In the genomic region with DNA sequence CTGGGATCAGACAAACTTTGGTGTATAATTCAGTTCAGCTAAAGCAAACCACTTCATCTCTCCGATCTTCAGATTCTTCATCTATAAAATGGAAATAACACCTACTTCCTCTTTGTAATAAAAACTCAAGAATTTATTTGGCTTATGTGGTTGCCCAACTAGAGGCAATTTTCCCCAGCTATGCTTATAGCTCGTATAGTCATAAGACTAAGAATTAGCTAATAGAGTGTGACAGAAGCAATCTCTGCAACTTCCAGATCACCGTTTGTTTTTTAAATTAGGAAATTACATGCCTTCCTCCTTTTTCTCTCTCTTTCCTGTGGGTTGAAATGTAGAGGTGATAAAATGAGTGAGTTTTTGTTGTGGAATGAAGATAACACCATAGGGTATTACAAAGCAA, we compare ENCODE assay signal across 19 cellular contexts. TPM values are rescaled to one million over a fixed set of nuclear protein-coding genes. Genes with fewer than 3 reads are reported as not detected.
DNase-seq lines count a peak whose midpoint lies in the region; ATAC-seq, FAIRE-seq and TF ChIP-seq lines count a peak whose summit lies in the region.
"Had no signal": no experiment of that assay in that cellular context is flagged by ENCODE, and none has a peak within 500 bp of the region (broad histone marks: within the 10 kb centered on the region; RNA-seq: fewer than 3 reads in every experiment).

No MANE protein-coding gene starts in this region.

- H2AFZ ChIP-seq in GM23248 (no peak overlapping the region), trophoblast cell (ENCODE audit: insufficient read depth, low read length, poor library complexity) (no peak overlapping the region)

- H3K9ac ChIP-seq in GM23248 (no peak overlapping the region), trophoblast cell (ENCODE audit: low read length) (no peak overlapping the region)

- no peaks in the 10 kb centered on the region for H3K79me2 ChIP-seq in GM23248 (ENCODE audit: insufficient read depth)
- no peaks in the 10 kb centered on the region for H3K79me2 ChIP-seq in trophoblast cell (ENCODE audit: control insufficient read depth, insufficient read depth, low read length, poor library complexity)

- 24 to 27% methylated on average over 3 of the region's 3 CpGs for WGBS in GM23248 (ENCODE audit: low coverage in 1 of 2, low lambda C conversion rate in 2 of 2, missing lambda C conversion rate in 2 of 2), 2 experiments
- WGBS in trophoblast cell (ENCODE audit: extremely low coverage, insufficient coverage, insufficient read length): no CpG with 5 or more reads among the region's 3 CpGs

- no peaks in the 10 kb centered on the region for H3K27me3 ChIP-seq in GM23248 (replicated peaks; ENCODE audit: insufficient read depth)
- no peaks in the 10 kb centered on the region for H3K27me3 ChIP-seq in Peyer's patch
- H3K27me3 ChIP-seq in trophoblast cell (ENCODE audit: insufficient read depth, low read length): no peaks in the 10 kb centered on the region

- peak; percentile 50 for DNase-seq in GM23248
- peak; percentile 54 for DNase-seq in MV-4-11 (lab: John Stamatoyannopoulos, UW)
- DNase-seq in Peyer's patch: no peak
- peak; percentile 14 to 78 for DNase-seq in trophoblast cell
- no peak for DNase-seq in HTR-8/SVneo (ENCODE audit: insufficient read length, low spot score)
- no peak for DNase-seq in T-helper 9 cell
- DNase-seq: DMS 273 treated with DMSO at 0.1 percent for 48 hours, KG1, NCI-H1417, NCI-H1930, NCI-H2171, NCI-H510A, NCI-H82, T-cell had no signal

- H3K9me3 ChIP-seq in GM23248 (ENCODE audit: low read depth) (peaks cover 3% of the 10 kb centered on the region), Peyer's patch (peaks cover 0 to 3% (median 0%) of the 10 kb centered on the region in 4 donors), trophoblast cell (ENCODE audit: insufficient read depth, low read depth, low read length) (peaks cover 2% of the 10 kb centered on the region)

- no peak overlapping the region for H2BK12ac ChIP-seq in trophoblast cell (ENCODE audit: low read length)

- no peak overlapping the region for H3K23ac ChIP-seq in trophoblast cell (ENCODE audit: low read length)

- no peak for TF ChIP-seq POLR2A in Peyer's patch (IDR thresholded peaks at IDR 0.05)

- 0 out of 2 replicates have a peak, but pooled peaks cover 6% of the 10 kb centered on the region for H3F3A ChIP-seq in GM23248 (ENCODE audit: insufficient read depth)

- no peaks in the 10 kb centered on the region for H3K9me2 ChIP-seq in GM23248 (ENCODE audit: insufficient read depth)

- no peak overlapping the region for H3K4ac ChIP-seq in trophoblast cell (ENCODE audit: low read depth, low read length)

- no peaks in the 10 kb centered on the region for H3K79me1 ChIP-seq in trophoblast cell (ENCODE audit: low read length)

- H3K4me3 ChIP-seq in GM23248: no peak overlapping the region
- no peak overlapping the region for H3K4me3 ChIP-seq in Peyer's patch
- no peak overlapping the region for H3K4me3 ChIP-seq in trophoblast cell (ENCODE audit: low read depth, low read length)

- no peak overlapping the region for H4K12ac ChIP-seq in trophoblast cell (ENCODE audit: low read depth, low read length)

- H4K20me1 ChIP-seq in GM23248 (ENCODE audit: insufficient read depth): no peaks in the 10 kb centered on the region

- no peak overlapping the region for H4K91ac ChIP-seq in trophoblast cell (ENCODE audit: low read depth, low read length)

- FAIRE-seq in HTR-8/SVneo (lab: Jason Lieb, UNC): no peak

- TF ChIP-seq CTCF in Peyer's patch (IDR thresholded peaks at IDR 0.05): no peak

- no peak overlapping the region for H4K8ac ChIP-seq in trophoblast cell (ENCODE audit: low read depth, low read length)

- no peak for ATAC-seq in HG02642 (IDR thresholded peaks at IDR 0.05; ENCODE audit: poor library complexity, unreplicated experiment)
- ATAC-seq: HCT116, T-cell had no signal

- H3K4me2 ChIP-seq in GM23248 (ENCODE audit: unreplicated experiment) (no peak overlapping the region), trophoblast cell (ENCODE audit: low read length) (no peak overlapping the region)

- no peak overlapping the region for H3K27ac ChIP-seq in GM23248
- peak overlapping the region in 3 of 4 donors; percentile 2 to 82 (median 67) for H3K27ac ChIP-seq in Peyer's patch
- H3K27ac ChIP-seq in trophoblast cell (ENCODE audit: low read depth, low read length): no peak overlapping the region

- H3K4me1 ChIP-seq in GM23248 (ENCODE audit: insufficient read depth) (peaks cover 16% of the 10 kb centered on the region), Peyer's patch (peaks cover 0 to 6% (median 0%) of the 10 kb centered on the region in 4 donors), trophoblast cell (ENCODE audit: control insufficient read depth in 1 of 2, insufficient read depth in 2 of 2, low read length in 2 of 2) (no peaks in the 10 kb centered on the region)

- no peak overlapping the region for H2BK120ac ChIP-seq in trophoblast cell (ENCODE audit: insufficient read depth, low read length, poor library complexity)

- no peak overlapping the region for H2BK5ac ChIP-seq in trophoblast cell (ENCODE audit: low read depth, low read length, poor library complexity)

- in situ Hi-C loops in GM23248 (cut with MboI): no loop called here

- no peaks in the 10 kb centered on the region for H3K36me3 ChIP-seq in GM23248 (ENCODE audit: low read depth)
- no peaks in the 10 kb centered on the region for H3K36me3 ChIP-seq in Peyer's patch
- H3K36me3 ChIP-seq in trophoblast cell (ENCODE audit: control insufficient read depth in 1 of 2, insufficient read depth in 2 of 2, low read length in 2 of 2): no peaks in the 10 kb centered on the region

- H2AK5ac ChIP-seq in trophoblast cell (ENCODE audit: low read length): no peak overlapping the region

- no peak overlapping the region for H3K14ac ChIP-seq in trophoblast cell (ENCODE audit: low read length)

- no peak overlapping the region for H3K18ac ChIP-seq in trophoblast cell (ENCODE audit: low read length)

RNA-seq across cellular contexts. Expression of a gene that starts 35.3 kb away (rescaled TPM):
- total RNA-seq in GM23248 (2014; rRNA removed; shearing (Covaris generic)): 0.97 TPM in 1 of 2 replicates, not detected in the other
- 0.10 TPM in 2 replicates for polyA plus RNA-seq in GM23248 (2016; fragmentation: Nextera tagmentation; extraction: Ambion mirVana)
- 1 to 10 TPM in 1 of 4 donors, not detected in 3; 6.6 TPM for total RNA-seq in Peyer's patch
- 1.3 and 1.5 TPM in 2 replicates for polyA plus RNA-seq in trophoblast cell (2013)
- total RNA-seq: Daoy, MCF 10A, T-cell had no signal
- polyA plus RNA-seq: BJ had no signal

Comparison
In these comparisons a context has a peak if more than half of its experiments do, and no peak if none do; other contexts are left out.
1. DNase-seq: peak in GM23248 (single experiment), MV-4-11 (single experiment) and trophoblast cell (2 of 2); none in Peyer's patch (0 of 3), HTR-8/SVneo (single experiment) and T-helper 9 cell (single experiment).
2. H3K27ac ChIP-seq: peak in Peyer's patch (3 of 4); none in GM23248 (single experiment) and trophoblast cell (single experiment).